18 cellular contexts compared by ENCODE assay signal in the genomic region with DNA sequence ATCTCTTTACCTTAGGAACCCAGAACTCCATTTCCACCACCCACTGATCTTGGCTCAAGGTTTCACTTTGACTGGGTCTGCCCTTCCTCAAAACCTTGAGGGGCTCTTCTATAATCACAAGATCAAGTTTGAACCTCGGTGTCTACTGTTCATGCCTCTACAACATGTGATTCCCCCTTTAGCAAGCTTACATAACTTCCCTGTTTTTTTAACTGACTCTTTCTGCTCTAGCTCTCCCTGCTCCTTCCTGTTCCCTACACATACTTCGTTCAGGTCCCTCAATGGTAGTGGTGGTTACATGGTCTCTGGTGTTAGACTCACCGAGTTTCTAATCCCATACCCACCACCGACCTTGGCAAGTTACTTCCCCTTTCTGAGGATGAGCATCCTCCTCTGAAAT.
A peak's percentile ranks its signal among the peaks of the same experiment; 100 is the strongest.
DNase-seq lines count a peak whose midpoint lies in the region; ATAC-seq and TF ChIP-seq lines count a peak whose summit lies in the region.
"Had no signal": no experiment of that assay in that cellular context is flagged by ENCODE, and none has a peak within 500 bp of the region (broad histone marks: within the 10 kb centered on the region; RNA-seq: fewer than 3 reads in every experiment).

No MANE protein-coding gene starts in this region.

- H3K4me3 ChIP-seq in NB4 (ENCODE audit: low read depth, low read length): no peak overlapping the region
- H3K4me3 ChIP-seq in coronary artery: no peak overlapping the region
- H3K4me3 ChIP-seq: thoracic aorta had no signal

- peaks cover 6% of the 10 kb centered on the region in 2 donors for H3K27me3 Mint-ChIP-seq in stimulated activated naive B cell treated with anti-CD40 and anti-IgM and Interleukin-4, amounts not matched to agents 10 μg/mL and 1 μg/mL and 100 μg/mL, for 72 hours

- H3K4me3 Mint-ChIP-seq in stimulated activated naive B cell treated with anti-CD40 and anti-IgM and Interleukin-4, amounts not matched to agents 10 μg/mL and 1 μg/mL and 100 μg/mL, for 72 hours: peak overlapping the region; percentile 12 to 42
- H3K4me3 Mint-ChIP-seq: activated CD8-positive, alpha-beta memory T cell treated with anti-CD3 and anti-CD28 coated beads, Interleukin-2, amount 10 ng/mL, durations not matched to agents 7 days and 5 days; stimulated activated effector memory CD8-positive, alpha-beta T cell treated with anti-CD3 and anti-CD28 coated beads, Interleukin-12 subunit alpha, Interleukin-12 subunit beta, amount 100 ng/mL, for 72 hours had no signal

- no peaks in the 10 kb centered on the region for H3K36me3 Mint-ChIP-seq in stimulated activated naive B cell treated with anti-CD40 and anti-IgM and Interleukin-4, amounts not matched to agents 10 μg/mL and 1 μg/mL and 100 μg/mL, for 72 hours
- H3K36me3 Mint-ChIP-seq: activated CD8-positive, alpha-beta memory T cell treated with anti-CD3 and anti-CD28 coated beads, Interleukin-2, amount 10 ng/mL, durations not matched to agents 7 days and 5 days; stimulated activated effector memory CD8-positive, alpha-beta T cell treated with anti-CD3 and anti-CD28 coated beads, Interleukin-12 subunit alpha, Interleukin-12 subunit beta, amount 100 ng/mL, for 72 hours had no signal

- ATAC-seq in stimulated activated naive B cell treated with anti-CD40 and anti-IgM and Interleukin-4, amounts not matched to agents 10 μg/mL and 1 μg/mL and 100 μg/mL, for 72 hours (replicated peaks): peak; percentile 85 to 88
- no peak for ATAC-seq in HG03108 (IDR thresholded peaks at IDR 0.05; ENCODE audit: unreplicated experiment)
- ATAC-seq: activated CD8-positive, alpha-beta memory T cell treated with anti-CD3 and anti-CD28 coated beads, Interleukin-2, amount 10 ng/mL, durations not matched to agents 7 days and 5 days; esophagus mucosa; stimulated activated effector memory CD8-positive, alpha-beta T cell treated with anti-CD3 and anti-CD28 coated beads, Interleukin-12 subunit alpha, Interleukin-12 subunit beta, amount 100 ng/mL, for 72 hours had no signal

- H3K9me3 Mint-ChIP-seq in stimulated activated naive B cell treated with anti-CD40 and anti-IgM and Interleukin-4, amounts not matched to agents 10 μg/mL and 1 μg/mL and 100 μg/mL, for 72 hours: no peaks in the 10 kb centered on the region
- H3K9me3 Mint-ChIP-seq: activated T-helper 2 cell treated with anti-CD3 and anti-CD28 coated beads, Interferon-gamma antibody, Interleukin-2, Interleukin-4, amounts not matched to agents 10 μg/mL and 5 μg/mL and 100 μg/mL, durations not matched to agents 14 hours and 24 hours and 36 hours; stimulated activated effector memory CD8-positive, alpha-beta T cell treated with anti-CD3 and anti-CD28 coated beads, Interleukin-12 subunit alpha, Interleukin-12 subunit beta, amount 100 ng/mL, for 72 hours had no signal

- H3K27ac Mint-ChIP-seq in stimulated activated naive B cell treated with anti-CD40 and anti-IgM and Interleukin-4, amounts not matched to agents 10 μg/mL and 1 μg/mL and 100 μg/mL, for 72 hours: peak overlapping the region; percentile 21
- H3K27ac Mint-ChIP-seq: activated CD8-positive, alpha-beta memory T cell treated with anti-CD3 and anti-CD28 coated beads, Interleukin-2, amount 10 ng/mL, durations not matched to agents 7 days and 5 days; activated T-helper 2 cell treated with anti-CD3 and anti-CD28 coated beads, Interferon-gamma antibody, Interleukin-2, Interleukin-4, amounts not matched to agents 10 μg/mL and 5 μg/mL and 100 μg/mL, durations not matched to agents 14 hours and 24 hours and 36 hours; stimulated activated effector memory CD8-positive, alpha-beta T cell treated with anti-CD3 and anti-CD28 coated beads, Interleukin-12 subunit alpha, Interleukin-12 subunit beta, amount 100 ng/mL, for 72 hours had no signal

- TF ChIP-seq POLR2A in NB4 (IDR thresholded peaks at IDR 0.05; ENCODE audit: extremely low read depth, insufficient read length): no peak

- DNase-seq in DMS114 treated with DMSO at 0.1 percent for 48 hours (lab: John Stamatoyannopoulos, UW; ENCODE audit: unreplicated experiment) (peak; percentile 2), NB4 (ENCODE audit: low read depth) (peak; percentile 52), globus pallidus (ENCODE audit: low spot score) (peak; percentile 42), NCI-H2107 treated with DMSO at 0.1 percent for 48 hours (lab: John Stamatoyannopoulos, UW; ENCODE audit: unreplicated experiment) (no peak), coronary artery (ENCODE audit: low spot score) (no peak)
- DNase-seq in stimulated activated naive B cell treated with anti-CD40 and anti-IgM and Interleukin-4, amounts not matched to agents 10 μg/mL and 1 μg/mL and 100 μg/mL, for 72 hours: peak; percentile 30
- DNase-seq: activated CD4-positive, alpha-beta T cell treated with anti-CD3 and anti-CD28 coated beads for 48 hours; activated CD8-positive, alpha-beta memory T cell treated with anti-CD3 and anti-CD28 coated beads, Interleukin-2, amount 10 ng/mL, durations not matched to agents 7 days and 5 days; effector memory CD4-positive, alpha-beta T cell; kidney; NCI-H1694 treated with DMSO at 0.1 percent for 48 hours; NCI-H2227 treated with DMSO at 0.1 percent for 48 hours had no signal

- peaks cover 13 to 37% of the 10 kb centered on the region in 2 donors for H3K4me1 Mint-ChIP-seq in stimulated activated naive B cell treated with anti-CD40 and anti-IgM and Interleukin-4, amounts not matched to agents 10 μg/mL and 1 μg/mL and 100 μg/mL, for 72 hours

- TF ChIP-seq CTCF in NB4 (IDR thresholded peaks at IDR 0.05; ENCODE audit: low read depth, low read length): no peak
- TF ChIP-seq CTCF in coronary artery (IDR thresholded peaks at IDR 0.05): no peak

- H3K27ac ChIP-seq in coronary artery: no peak overlapping the region
- H3K27ac ChIP-seq: RWPE1 had no signal

Comparison
In these comparisons a context has a peak if more than half of its experiments do, and no peak if none do; other contexts are left out.
1. DNase-seq: peak in DMS114 treated with DMSO at 0.1 percent for 48 hours (single experiment), NB4 (single experiment), globus pallidus (single experiment) and stimulated activated naive B cell treated with anti-CD40 and anti-IgM and Interleukin-4, amounts not matched to agents 10 μg/mL and 1 μg/mL and 100 μg/mL, for 72 hours (single experiment); none in NCI-H2107 treated with DMSO at 0.1 percent for 48 hours (single experiment) and coronary artery (single experiment).